Comparison of ENCODE assay signal across 8 cellular contexts in the genomic region with DNA sequence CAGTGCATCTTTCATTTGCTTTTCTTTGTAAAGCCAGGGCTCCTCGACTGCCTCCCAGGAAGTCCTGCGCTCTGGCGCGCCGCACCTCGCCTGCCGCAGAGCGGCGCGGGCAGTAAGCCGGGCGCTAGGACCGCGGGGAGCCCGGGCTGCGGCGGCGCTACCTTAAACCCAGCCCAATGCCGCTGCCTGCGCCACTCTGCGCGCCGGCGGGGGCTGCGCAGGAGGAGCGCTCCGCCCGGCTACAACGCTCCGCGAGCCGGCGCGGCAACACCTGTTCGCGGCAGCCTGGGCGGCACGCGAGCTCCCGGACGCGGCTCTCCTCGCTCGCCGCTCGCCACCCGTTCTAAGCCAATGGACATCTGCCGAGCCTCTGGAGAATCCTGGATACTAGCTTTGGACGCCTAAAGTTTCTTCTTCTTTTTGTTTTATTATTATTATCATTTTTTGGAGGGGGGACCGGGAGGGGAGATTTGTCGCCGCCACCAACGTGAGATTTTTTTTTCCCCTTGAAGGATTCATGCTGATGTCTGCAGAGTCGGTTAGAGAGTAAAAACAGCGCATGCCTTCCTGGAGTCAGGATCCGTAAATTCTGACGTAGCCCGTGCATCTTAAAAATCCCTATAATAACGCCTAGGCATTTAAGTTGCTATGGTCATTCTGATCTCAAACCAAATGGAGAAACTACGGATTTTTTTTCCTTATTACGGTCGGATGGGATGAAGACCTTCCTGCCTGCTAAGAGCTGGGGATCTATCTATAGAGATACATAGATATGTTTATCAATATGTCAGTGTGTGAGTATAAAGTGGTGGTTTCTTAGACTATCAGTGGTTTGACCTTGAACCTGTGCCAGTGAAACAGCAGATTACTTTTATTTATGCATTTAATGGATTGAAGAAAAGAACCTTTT. TPM values are rescaled to one million over a fixed set of nuclear protein-coding genes. Genes with fewer than 3 reads are reported as not detected.
DNase-seq lines count a peak whose midpoint lies in the region; ATAC-seq, FAIRE-seq and TF ChIP-seq lines count a peak whose summit lies in the region.

A gene (plus strand): TSS at position 191 of the 910 bp plus-strand sequence. CDS start 840 bp downstream, outside the sequence.

- peaks cover 11 to 36% (median 29%) of the 10 kb centered on the region in 3 donors for H3K27me3 ChIP-seq in gastrocnemius medialis

- DNase-seq in GM12891 (ENCODE audit: insufficient read length, low spot score) (peak; percentile 78), HFFc6 (peak; percentile 36), NCI-H1048 (lab: John Stamatoyannopoulos, UW) (peak; percentile 57), T-helper 1 cell (peak; percentile 67 to 85 (median 70)), astrocyte of the cerebellum (ENCODE audit: low read depth) (peak; percentile 19), hypothalamus (lab: John Stamatoyannopoulos, UW) (peak in 39 of 51 donors; percentile 10 to 77 (median 44)), gastrocnemius medialis (peak; percentile 34 to 59), mesenteric fat pad (ENCODE audit: low spot score) (no peak)

- no peaks in the 10 kb centered on the region for H3K36me3 ChIP-seq in gastrocnemius medialis

- H3K4me3 ChIP-seq in astrocyte of the cerebellum (ENCODE audit: low read depth, low read length), result peak within 1 kb of the TSS; percentile 53
- H3K4me3 ChIP-seq in gastrocnemius medialis, result peak within 1 kb of the TSS; percentile 58 to 64 (median 62)

- in situ Hi-C loops in astrocyte of the cerebellum (cut with HindIII; ENCODE audit: low sequenced_read_pairs) (no loop called here), gastrocnemius medialis (cut with MboI; ENCODE audit: low sequenced_read_pairs in 4 of 4) (no loop called here)

- peaks cover 45% of the 10 kb centered on the region for H3K27me3 Mint-ChIP-seq in HFFc6 (ENCODE audit: insufficient read depth)

- H3K4me3 Mint-ChIP-seq in HFFc6, result peak within 1 kb of the TSS; percentile 93

- no peaks in the 10 kb centered on the region for H3K36me3 Mint-ChIP-seq in HFFc6 (ENCODE audit: low read depth)

- intact Hi-C loops in gastrocnemius medialis (cut with DNase I; ENCODE audit: low total_unique reads), result loop anchor here (2.0 to 5.0 kb wide), 2 partner anchors 32 to 1511 kb away; a partner anchor contains a TSS

- no peaks in the 10 kb centered on the region; the same call in 1 of the 2 replicates for H3K9me3 Mint-ChIP-seq in HFFc6

- FAIRE-seq in GM12891 (lab: Jason Lieb, UNC), result peak; percentile 95

- no peak for TF ChIP-seq POLR2A in GM12891 (IDR thresholded peaks at IDR 0.05; ENCODE audit: low read depth, low read length)
- TF ChIP-seq POLR2A in gastrocnemius medialis (IDR thresholded peaks at IDR 0.05), result peak; percentile 79 to 90

- ATAC-seq in gastrocnemius medialis, result peak; percentile 63 to 68

- peaks cover 22% of the 10 kb centered on the region for H3K4me1 Mint-ChIP-seq in HFFc6 (ENCODE audit: low read depth)

- H3K27ac ChIP-seq in gastrocnemius medialis, result peak within 1 kb of the TSS; percentile 3 to 76 (median 57)

- H3K4me1 ChIP-seq in gastrocnemius medialis, result peaks cover 24 to 36% of the 10 kb centered on the region in 2 donors

- TF ChIP-seq CTCF in HFFc6 (IDR thresholded peaks at IDR 0.05) (no peak), astrocyte of the cerebellum (IDR thresholded peaks at IDR 0.05; ENCODE audit: low read depth, low read length, missing control alignments) (no peak), gastrocnemius medialis (IDR thresholded peaks at IDR 0.05 in 4 of 5, conservative IDR thresholded peaks at IDR 0.05 in 1 of 5) (peak in 1 of 5 experiments; percentile 20)

- no peak within 1 kb of the TSS for H3K27ac Mint-ChIP-seq in HFFc6

- H3K9me3 ChIP-seq in gastrocnemius medialis, result no peaks in the 10 kb centered on the region

TF ChIP-seq in GM12891, 5 proteins besides CTCF, POLR2A, EP300 and RAD21:
- no peak for TF ChIP-seq SPI1 (IDR thresholded peaks at IDR 0.05; ENCODE audit: low read depth, low read length)
- no peak for TF ChIP-seq POLR2AphosphoS5 (IDR thresholded peaks at IDR 0.05; ENCODE audit: low read depth, low read length)
- 0 out of 2 replicates have a peak, but pooled peaks have one; percentile 22 for TF ChIP-seq POU2F2 (IDR thresholded peaks at IDR 0.05; ENCODE audit: low read depth, low read length)
- no peak for TF ChIP-seq PAX5 (IDR thresholded peaks at IDR 0.05; ENCODE audit: insufficient read depth, low read length, severe bottlenecking)

RNA-seq across cellular contexts. Expression of the gene that starts here (rescaled TPM):
- not detected for polyA plus RNA-seq in GM12891 (2012; ENCODE audit: low read depth, missing spikeins)
- total RNA-seq in HFFc6 (2021; fragmentation: NEBNext Ultra II Directional; extraction: Animal tissue kit (Norgen Biotek cat#: 25700)), result not detected
- total RNA-seq in gastrocnemius medialis, result under 1 TPM in 3 of 4 donors, not detected in 1; 0.16 to 0.38 (median 0.25) TPM
- 0.80 TPM for total RNA-seq in mesenteric fat pad

Comparison
In these comparisons a context has a peak if more than half of its experiments do, and no peak if none do; other contexts are left out.
1. Peak in DNase-seq in HFFc6; RNA of the gene not detected or under 1 TPM.
2. Peak in DNase-seq, ATAC-seq, H3K4me3 ChIP-seq and H3K27ac ChIP-seq in gastrocnemius medialis; RNA of the gene not detected or under 1 TPM.